ENCODE assay signal across 15 cellular contexts in genomic region chr5:133820516-133820915, GRCh38.
DNase-seq lines count a peak whose midpoint lies in the region; ATAC-seq and TF ChIP-seq lines count a peak whose summit lies in the region.
"Had no signal": no experiment of that assay in that cellular context is flagged by ENCODE, and none has a peak within 500 bp of the region (broad histone marks: within the 10 kb centered on the region; RNA-seq: fewer than 3 reads in every experiment).

No MANE protein-coding gene starts in this region.

- ATAC-seq in left ventricle myocardium superior (peak; percentile 37), psoas muscle (peak; percentile 57 to 78 (median 71))
- ATAC-seq: activated CD4-positive, CD25-positive, alpha-beta regulatory T cell treated with anti-CD3 and anti-CD28 coated beads, Interleukin-2, amount 50 U/mL, for 24 hours; foreskin keratinocyte; stimulated activated naive B cell treated with anti-CD40 and anti-IgM and Interleukin-4, amounts not matched to agents 10 μg/mL and 1 μg/mL and 100 μg/mL, for 72 hours had no signal

- peak; percentile 61 for DNase-seq in adipocyte (ENCODE audit: low read depth)
- no peak for DNase-seq in left ventricle myocardium superior
- no peak for DNase-seq in psoas muscle
- no peak for DNase-seq in iPS-NIHi7 (ENCODE audit: extremely low spot score)
- no peak for DNase-seq in NCI-H1048 (lab: John Stamatoyannopoulos, UW)
- no peak for DNase-seq in T1000 (lab: John Stamatoyannopoulos, UW)
- DNase-seq in D341Med (ENCODE audit: low spot score) = no peak
- DNase-seq: ACHN; amygdala; foreskin keratinocyte; GOT3; NCI-H187 treated with DMSO at 0.1 percent for 48 hours; stimulated activated naive B cell treated with anti-CD40 and anti-IgM and Interleukin-4, amounts not matched to agents 10 μg/mL and 1 μg/mL and 100 μg/mL, for 72 hours had no signal

- 12 to 13% (median 12%) methylated on average over 3 of the region's 3 CpGs for WGBS in psoas muscle, 3 donors

- H3K9me3 ChIP-seq in BLaER1 treated with 17β-estradiol and CSF1 and Interleukin-3, amounts not matched to agents 10 nM and 100 nM (replicated peaks in 1 of 11) = no peaks in the 10 kb centered on the region; a peak in 1 of 22 replicates
- H3K9me3 ChIP-seq in adipocyte (ENCODE audit: control insufficient read depth, low read length) (no peaks in the 10 kb centered on the region), psoas muscle (no peaks in the 10 kb centered on the region)

- no peak for TF ChIP-seq CTCF in psoas muscle (IDR thresholded peaks at IDR 0.05)

- H4K20me1 ChIP-seq in BLaER1 treated with 17β-estradiol and CSF1 and Interleukin-3, amounts not matched to agents 10 nM and 100 nM = no peaks in the 10 kb centered on the region

- no peaks in the 10 kb centered on the region for H3K36me3 ChIP-seq in BLaER1 treated with 17β-estradiol and CSF1 and Interleukin-3, amounts not matched to agents 10 nM and 100 nM
- H3K36me3 ChIP-seq in adipocyte (ENCODE audit: control insufficient read depth, insufficient read depth, low read length, severe bottlenecking) (no peaks in the 10 kb centered on the region), psoas muscle (ENCODE audit: insufficient read depth in 1 of 2, low read depth in 1 of 2) (no peaks in the 10 kb centered on the region)

- peak overlapping the region in 1 of 11 experiments; percentile 26; a peak in 1 of 22 replicates for H3K9ac ChIP-seq in BLaER1 treated with 17β-estradiol and CSF1 and Interleukin-3, amounts not matched to agents 10 nM and 100 nM
- H3K9ac ChIP-seq in adipocyte (ENCODE audit: low read length) = no peak overlapping the region

- no peaks in the 10 kb centered on the region for H3K27me3 ChIP-seq in BLaER1 treated with 17β-estradiol and CSF1 and Interleukin-3, amounts not matched to agents 10 nM and 100 nM
- H3K27me3 ChIP-seq in adipocyte (replicated peaks; ENCODE audit: control insufficient read depth, insufficient read depth, low read length) = peaks cover 21% of the 10 kb centered on the region
- no peaks in the 10 kb centered on the region for H3K27me3 ChIP-seq in psoas muscle (ENCODE audit: insufficient read depth in 3 of 3, low read length in 2 of 3)

- peaks cover 61 to 75% (median 68%) of the 10 kb centered on the region in 10 experiments for H3K4me1 ChIP-seq in BLaER1 treated with 17β-estradiol and CSF1 and Interleukin-3, amounts not matched to agents 10 nM and 100 nM
- H3K4me1 ChIP-seq in adipocyte (ENCODE audit: control insufficient read depth, insufficient read depth, low read length) (no peaks in the 10 kb centered on the region), psoas muscle (peaks cover 50% of the 10 kb centered on the region)
- H3K4me1 ChIP-seq: foreskin keratinocyte had no signal

- H3K4me3 ChIP-seq in BLaER1 treated with 17β-estradiol and CSF1 and Interleukin-3, amounts not matched to agents 10 nM and 100 nM = no peak overlapping the region
- H3K4me3 ChIP-seq in adipocyte (ENCODE audit: low read length) (no peak overlapping the region), psoas muscle (no peak overlapping the region)

- H3K4me2 ChIP-seq in BLaER1 treated with 17β-estradiol and CSF1 and Interleukin-3, amounts not matched to agents 10 nM and 100 nM = peak overlapping the region; percentile 57 to 98 (median 74)

- intact Hi-C loops in left ventricle myocardium superior (cut with micrococcal nuclease) = no loop called here
- intact Hi-C loops in psoas muscle (cut with DNase I) = no loop called here

- H3K27ac ChIP-seq in BLaER1 treated with 17β-estradiol and CSF1 and Interleukin-3, amounts not matched to agents 10 nM and 100 nM = peak overlapping the region in 2 of 11 experiments; percentile 32 to 44; a peak in 3 of 22 replicates
- peak overlapping the region; percentile 89 for H3K27ac ChIP-seq in psoas muscle
- H3K27ac ChIP-seq: foreskin keratinocyte had no signal
